ENCODE assay signal across 20 cellular contexts in the genomic region with DNA sequence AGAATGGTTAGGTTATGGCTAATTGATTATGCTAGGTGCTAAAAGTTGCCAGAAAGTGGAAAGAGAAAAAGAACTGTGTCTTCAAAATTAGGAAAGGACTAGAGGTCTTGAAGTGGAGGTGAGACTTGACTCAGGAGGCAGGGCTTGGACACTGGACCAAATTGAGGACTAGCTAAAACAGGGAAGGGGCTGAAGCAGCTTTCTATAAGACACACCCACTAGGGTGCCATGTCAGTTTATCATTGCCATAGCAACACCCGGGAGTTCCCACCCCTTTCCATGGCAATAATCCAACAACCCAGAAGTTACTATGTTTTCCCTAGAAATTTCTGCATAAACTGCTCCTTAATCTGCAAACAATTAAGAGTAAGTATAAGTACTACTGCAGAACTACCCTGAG.
"Had no signal": no experiment of that assay in that cellular context is flagged by ENCODE, and none has a peak within 500 bp of the region (broad histone marks: within the 10 kb centered on the region; RNA-seq: fewer than 3 reads in every experiment).

No MANE protein-coding gene starts in this region.

- H3K27me3 ChIP-seq: colonic mucosa, heart left ventricle, neutrophil, stomach, transverse colon had no signal

- H3K27ac ChIP-seq: colonic mucosa, heart left ventricle, neutrophil, psoas muscle, stomach, thoracic aorta, transverse colon had no signal

- DNase-seq: colonic mucosa; dermis blood vessel endothelial cell; endodermal cell; heart left ventricle; hippocampal formation; mammary epithelial cell; mucosa of descending colon; naive thymus-derived CD8-positive, alpha-beta T cell; psoas muscle; retina; stimulated activated CD4-positive, alpha-beta T cell treated with anti-CD3 and anti-CD28 coated beads, Interleukin-2, amount 100 ng/mL, for 24 hours; stimulated activated CD4-positive, alpha-beta T cell treated with anti-CD3 and anti-CD28 coated beads, Interleukin-4, amount 100 ng/mL, for 4 hours; stimulated activated naive CD4-positive, alpha-beta T cell; stomach; substantia nigra; transverse colon had no signal

- H3K4me1 Mint-ChIP-seq: naive thymus-derived CD8-positive, alpha-beta T cell had no signal

- H3K4me3 Mint-ChIP-seq: endodermal cell; naive thymus-derived CD8-positive, alpha-beta T cell had no signal

- H3K9me3 ChIP-seq: colonic mucosa, mucosa of descending colon, neutrophil, transverse colon had no signal

- ATAC-seq: heart left ventricle; left lobe of liver; mucosa of descending colon; naive thymus-derived CD8-positive, alpha-beta T cell; psoas muscle; sciatic nerve had no signal

- H3K4me1 ChIP-seq: colonic mucosa, heart left ventricle, stomach, transverse colon had no signal

- H3K27ac Mint-ChIP-seq: endodermal cell; naive thymus-derived CD8-positive, alpha-beta T cell had no signal

- H3K36me3 ChIP-seq: colonic mucosa, heart left ventricle, neutrophil, stomach, thoracic aorta, transverse colon had no signal

- H3K4me3 ChIP-seq: colonic mucosa, heart left ventricle, mucosa of descending colon, psoas muscle, stomach, thoracic aorta, transverse colon had no signal
